In the genomic region with DNA sequence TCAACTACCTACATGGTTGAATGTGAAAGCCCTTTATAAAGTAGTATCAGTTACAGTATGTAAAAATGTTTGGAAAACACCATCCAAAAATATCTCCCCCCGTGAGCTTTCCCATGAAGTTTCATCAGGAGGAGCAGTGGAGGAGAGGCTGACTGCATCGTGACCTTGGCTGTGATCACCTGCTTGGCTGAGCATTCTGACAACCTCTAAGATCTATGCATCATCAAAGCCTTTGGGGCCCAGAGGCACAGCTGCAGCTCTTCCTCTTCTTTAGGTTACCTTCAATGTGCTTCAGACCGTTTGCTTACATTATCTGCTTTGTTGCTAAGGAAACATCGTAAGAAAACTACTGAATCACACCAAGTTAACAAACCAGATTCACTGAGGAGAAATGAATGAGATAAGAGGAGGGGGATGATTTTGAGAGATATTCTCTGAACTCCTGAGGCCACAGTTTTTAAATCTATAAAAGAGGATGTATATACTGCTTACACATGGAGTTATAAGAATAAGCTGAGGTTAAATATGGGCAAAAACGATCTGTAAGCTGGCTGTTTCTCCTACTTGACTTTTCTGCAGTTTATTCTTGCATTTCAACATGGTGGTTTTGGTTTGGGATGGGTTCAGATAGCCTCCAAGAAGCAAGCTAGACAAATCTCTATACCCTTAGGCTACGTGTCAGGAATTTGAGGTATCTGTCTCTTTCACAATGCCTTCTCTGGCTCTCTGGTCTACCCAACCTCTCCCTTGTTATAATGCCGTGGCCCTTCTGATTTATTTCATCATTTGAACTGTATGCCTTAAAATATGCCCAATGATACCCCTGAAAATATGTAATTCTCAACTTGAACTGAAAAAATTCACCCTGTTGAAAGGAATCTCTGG, we compare ENCODE assay signal across 8 cellular contexts. TPM values are rescaled to one million over a fixed set of nuclear protein-coding genes. Genes with fewer than 3 reads are reported as not detected.
DNase-seq lines count a peak whose midpoint lies in the region; ATAC-seq and TF ChIP-seq lines count a peak whose summit lies in the region.

No MANE protein-coding gene starts in this region.

- H3K36me3 Mint-ChIP-seq in activated CD4-positive, alpha-beta memory T cell treated with anti-CD3 and anti-CD28 coated beads for 36 hours = peaks cover 20% of the 10 kb centered on the region

- peak overlapping the region; percentile 88 for H3K27ac Mint-ChIP-seq in activated CD4-positive, alpha-beta memory T cell treated with anti-CD3 and anti-CD28 coated beads for 36 hours

- TF ChIP-seq CTCF in brain microvascular endothelial cell (IDR thresholded peaks at IDR 0.05; ENCODE audit: low read depth, low read length, missing control alignments) = no peak

- peak; percentile 46 for ATAC-seq in GM19372 (IDR thresholded peaks at IDR 0.05; ENCODE audit: low read depth, unreplicated experiment)
- peak; percentile 36 for ATAC-seq in HG03442 (IDR thresholded peaks at IDR 0.05; ENCODE audit: unreplicated experiment)
- ATAC-seq in SK-N-SH treated with all-trans-retinoic acid at 6 μM for 48 hours = no peak

- H3K27ac ChIP-seq in brain microvascular endothelial cell = no peak overlapping the region

- in situ Hi-C loops in brain microvascular endothelial cell (cut with HindIII; ENCODE audit: low pct_ligation_motif_present, low sequenced_read_pairs) = no loop called here

- H3K9me3 Mint-ChIP-seq in activated CD4-positive, alpha-beta memory T cell treated with anti-CD3 and anti-CD28 coated beads for 36 hours = no peaks in the 10 kb centered on the region

- intact Hi-C loops in activated CD4-positive, alpha-beta memory T cell treated with anti-CD3 and anti-CD28 coated beads for 36 hours (cut with micrococcal nuclease) = loop anchor here (1.0 to 5.0 kb wide), 3 partner anchors 14 to 173 kb away; no protein-coding TSS in a partner anchor

- H3K4me1 Mint-ChIP-seq in activated CD4-positive, alpha-beta memory T cell treated with anti-CD3 and anti-CD28 coated beads for 36 hours (ENCODE audit: low read depth) = peaks cover 82% of the 10 kb centered on the region

- peak overlapping the region; percentile 30 for H3K4me3 Mint-ChIP-seq in activated CD4-positive, alpha-beta memory T cell treated with anti-CD3 and anti-CD28 coated beads for 36 hours

- no peaks in the 10 kb centered on the region for H3K27me3 ChIP-seq in brain microvascular endothelial cell (replicated peaks)

- H3K36me3 ChIP-seq in brain microvascular endothelial cell (replicated peaks) = no peaks in the 10 kb centered on the region

- DNase-seq in AG20443 (ENCODE audit: low spot score) (peak; percentile 60), left kidney (ENCODE audit: low read depth, low spot score) (peak; percentile 85), brain microvascular endothelial cell (no peak), SHP77 treated with DMSO at 0.1 percent for 48 hours (lab: John Stamatoyannopoulos, UW) (no peak)
- DNase-seq in activated CD4-positive, alpha-beta memory T cell treated with anti-CD3 and anti-CD28 coated beads for 36 hours = peak; percentile 73

- no peak overlapping the region for H3K4me3 ChIP-seq in brain microvascular endothelial cell (ENCODE audit: low read depth, low read length)

- CTCF ChIA-PET in activated CD4-positive, alpha-beta memory T cell treated with anti-CD3 and anti-CD28 coated beads for 36 hours (lab: Charles Lee) = interaction anchor here (0.6 to 5.7 kb wide), 4 partner anchors 8 to 256 kb away, joined by 3 to 42 read pairs (median 10); no protein-coding TSS in a partner anchor

- POLR2A ChIA-PET in activated CD4-positive, alpha-beta memory T cell treated with anti-CD3 and anti-CD28 coated beads for 36 hours (lab: Charles Lee) = no interaction called here

- no peaks in the 10 kb centered on the region for H3K27me3 Mint-ChIP-seq in activated CD4-positive, alpha-beta memory T cell treated with anti-CD3 and anti-CD28 coated beads for 36 hours

TF ChIP-seq in SK-N-SH treated with all-trans-retinoic acid at 6 μM for 48 hours, 23 proteins besides CTCF, POLR2A, EP300 and RAD21:
- no peak for TF ChIP-seq ESRRG (CRISPR knock-in tag; IDR thresholded peaks at IDR 0.05)
- TF ChIP-seq RARB (CRISPR knock-in tag; IDR thresholded peaks at IDR 0.05) = no peak
- TF ChIP-seq, protein P1, sequence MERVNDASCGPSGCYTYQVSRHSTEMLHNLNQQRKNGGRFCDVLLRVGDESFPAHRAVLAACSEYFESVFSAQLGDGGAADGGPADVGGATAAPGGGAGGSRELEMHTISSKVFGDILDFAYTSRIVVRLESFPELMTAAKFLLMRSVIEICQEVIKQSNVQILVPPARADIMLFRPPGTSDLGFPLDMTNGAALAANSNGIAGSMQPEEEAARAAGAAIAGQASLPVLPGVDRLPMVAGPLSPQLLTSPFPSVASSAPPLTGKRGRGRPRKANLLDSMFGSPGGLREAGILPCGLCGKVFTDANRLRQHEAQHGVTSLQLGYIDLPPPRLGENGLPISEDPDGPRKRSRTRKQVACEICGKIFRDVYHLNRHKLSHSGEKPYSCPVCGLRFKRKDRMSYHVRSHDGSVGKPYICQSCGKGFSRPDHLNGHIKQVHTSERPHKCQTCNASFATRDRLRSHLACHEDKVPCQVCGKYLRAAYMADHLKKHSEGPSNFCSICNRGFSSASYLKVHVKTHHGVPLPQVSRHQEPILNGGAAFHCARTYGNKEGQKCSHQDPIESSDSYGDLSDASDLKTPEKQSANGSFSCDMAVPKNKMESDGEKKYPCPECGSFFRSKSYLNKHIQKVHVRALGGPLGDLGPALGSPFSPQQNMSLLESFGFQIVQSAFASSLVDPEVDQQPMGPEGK (CRISPR knock-in tag; IDR thresholded peaks at IDR 0.05; ENCODE audit: borderline replicate concordance) = no peak
- no peak for TF ChIP-seq ISL1 (CRISPR knock-in tag; IDR thresholded peaks at IDR 0.05)
- TF ChIP-seq TCF4 (CRISPR knock-in tag; IDR thresholded peaks at IDR 0.05; ENCODE audit: borderline replicate concordance) = no peak
- no peak for TF ChIP-seq ZC3H10 (CRISPR knock-in tag; IDR thresholded peaks at IDR 0.05)
- no peak for TF ChIP-seq GLIS3 (CRISPR knock-in tag; IDR thresholded peaks at IDR 0.05)
- TF ChIP-seq, protein P2, sequence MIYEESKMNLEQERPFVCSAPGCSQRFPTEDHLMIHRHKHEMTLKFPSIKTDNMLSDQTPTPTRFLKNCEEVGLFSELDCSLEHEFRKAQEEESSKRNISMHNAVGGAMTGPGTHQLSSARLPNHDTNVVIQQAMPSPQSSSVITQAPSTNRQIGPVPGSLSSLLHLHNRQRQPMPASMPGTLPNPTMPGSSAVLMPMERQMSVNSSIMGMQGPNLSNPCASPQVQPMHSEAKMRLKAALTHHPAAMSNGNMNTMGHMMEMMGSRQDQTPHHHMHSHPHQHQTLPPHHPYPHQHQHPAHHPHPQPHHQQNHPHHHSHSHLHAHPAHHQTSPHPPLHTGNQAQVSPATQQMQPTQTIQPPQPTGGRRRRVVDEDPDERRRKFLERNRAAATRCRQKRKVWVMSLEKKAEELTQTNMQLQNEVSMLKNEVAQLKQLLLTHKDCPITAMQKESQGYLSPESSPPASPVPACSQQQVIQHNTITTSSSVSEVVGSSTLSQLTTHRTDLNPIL (CRISPR knock-in tag; IDR thresholded peaks at IDR 0.05; ENCODE audit: low read depth) = no peak
- TF ChIP-seq ZNF70 (CRISPR knock-in tag; IDR thresholded peaks at IDR 0.05) = no peak
- no peak for TF ChIP-seq PPARA (CRISPR knock-in tag; IDR thresholded peaks at IDR 0.05; ENCODE audit: borderline replicate concordance)
- TF ChIP-seq ZNF565 (CRISPR knock-in tag; conservative IDR thresholded peaks at IDR 0.05; ENCODE audit: low read depth) = no peak
- TF ChIP-seq CSDC2 (CRISPR knock-in tag; IDR thresholded peaks at IDR 0.05) = no peak
- TF ChIP-seq, protein P3, sequence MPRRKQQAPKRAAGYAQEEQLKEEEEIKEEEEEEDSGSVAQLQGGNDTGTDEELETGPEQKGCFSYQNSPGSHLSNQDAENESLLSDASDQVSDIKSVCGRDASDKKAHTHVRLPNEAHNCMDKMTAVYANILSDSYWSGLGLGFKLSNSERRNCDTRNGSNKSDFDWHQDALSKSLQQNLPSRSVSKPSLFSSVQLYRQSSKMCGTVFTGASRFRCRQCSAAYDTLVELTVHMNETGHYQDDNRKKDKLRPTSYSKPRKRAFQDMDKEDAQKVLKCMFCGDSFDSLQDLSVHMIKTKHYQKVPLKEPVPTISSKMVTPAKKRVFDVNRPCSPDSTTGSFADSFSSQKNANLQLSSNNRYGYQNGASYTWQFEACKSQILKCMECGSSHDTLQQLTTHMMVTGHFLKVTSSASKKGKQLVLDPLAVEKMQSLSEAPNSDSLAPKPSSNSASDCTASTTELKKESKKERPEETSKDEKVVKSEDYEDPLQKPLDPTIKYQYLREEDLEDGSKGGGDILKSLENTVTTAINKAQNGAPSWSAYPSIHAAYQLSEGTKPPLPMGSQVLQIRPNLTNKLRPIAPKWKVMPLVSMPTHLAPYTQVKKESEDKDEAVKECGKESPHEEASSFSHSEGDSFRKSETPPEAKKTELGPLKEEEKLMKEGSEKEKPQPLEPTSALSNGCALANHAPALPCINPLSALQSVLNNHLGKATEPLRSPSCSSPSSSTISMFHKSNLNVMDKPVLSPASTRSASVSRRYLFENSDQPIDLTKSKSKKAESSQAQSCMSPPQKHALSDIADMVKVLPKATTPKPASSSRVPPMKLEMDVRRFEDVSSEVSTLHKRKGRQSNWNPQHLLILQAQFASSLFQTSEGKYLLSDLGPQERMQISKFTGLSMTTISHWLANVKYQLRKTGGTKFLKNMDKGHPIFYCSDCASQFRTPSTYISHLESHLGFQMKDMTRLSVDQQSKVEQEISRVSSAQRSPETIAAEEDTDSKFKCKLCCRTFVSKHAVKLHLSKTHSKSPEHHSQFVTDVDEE (CRISPR knock-in tag; IDR thresholded peaks at IDR 0.05) = no peak
- TF ChIP-seq TOX (CRISPR knock-in tag; IDR thresholded peaks at IDR 0.05; ENCODE audit: borderline replicate concordance) = no peak

RNA-seq across cellular contexts. Expression of a gene that starts 4.0 kb away (rescaled TPM):
- total RNA-seq in activated CD4-positive, alpha-beta memory T cell treated with anti-CD3 and anti-CD28 coated beads for 36 hours = 10 to 100 TPM; 11.7 to 14.4 TPM

RNA-seq across cellular contexts. Expression of a gene that starts 42.9 kb away (rescaled TPM):
- total RNA-seq in activated CD4-positive, alpha-beta memory T cell treated with anti-CD3 and anti-CD28 coated beads for 36 hours = 1 to 10 TPM; 3.3 to 4.4 TPM

Comparison
In these comparisons a context has a peak if more than half of its experiments do, and no peak if none do; other contexts are left out.
1. DNase-seq: peak in AG20443 (single experiment), activated CD4-positive, alpha-beta memory T cell treated with anti-CD3 and anti-CD28 coated beads for 36 hours (single experiment) and left kidney (single experiment); none in brain microvascular endothelial cell (single experiment) and SHP77 treated with DMSO at 0.1 percent for 48 hours (single experiment).